Comparison of ENCODE assay signal across 12 cellular contexts in the genomic region with DNA sequence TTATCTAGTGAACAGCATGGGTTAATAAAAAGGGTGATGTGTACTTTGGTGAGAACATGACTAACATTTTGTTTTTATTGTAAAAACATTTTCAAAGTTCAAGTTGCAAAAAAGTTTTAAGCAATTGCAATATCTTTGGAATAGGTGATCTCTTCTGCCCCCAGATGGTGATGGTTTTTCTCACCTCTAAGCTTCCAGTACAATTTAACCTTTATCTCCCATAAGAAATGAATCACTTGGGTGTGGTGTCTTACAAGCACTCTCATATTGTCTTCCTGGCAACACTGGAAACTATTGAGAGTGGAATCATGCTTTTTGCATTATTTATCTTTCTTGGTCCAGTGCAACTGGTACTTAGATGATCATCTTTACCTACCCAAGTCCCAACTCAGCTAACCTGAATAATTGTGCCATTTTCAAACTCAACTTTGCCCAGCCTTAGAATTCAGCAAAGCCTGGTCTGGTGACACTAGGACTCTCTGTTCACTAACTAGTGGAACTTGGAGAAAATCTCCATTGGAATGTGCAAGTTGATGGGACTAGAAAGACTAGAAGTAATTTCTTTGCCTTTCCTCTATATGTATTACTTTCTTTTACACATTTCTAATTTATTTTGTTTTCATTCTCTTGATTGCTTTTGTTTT.
DNase-seq lines count a peak whose midpoint lies in the region; FAIRE-seq and TF ChIP-seq lines count a peak whose summit lies in the region.
"Had no signal": no experiment of that assay in that cellular context is flagged by ENCODE, and none has a peak within 500 bp of the region (broad histone marks: within the 10 kb centered on the region; RNA-seq: fewer than 3 reads in every experiment).

No MANE protein-coding gene starts in this region.

- POLR2A ChIA-PET in MCF 10A (lab: Yijun Ruan, JAX) (interaction anchor here (0.6 to 1.2 kb wide), 4 partner anchors 289 to 1410 kb away, joined by 3 to 4 read pairs (median 3); no protein-coding TSS in a partner anchor), Caco-2 (lab: Charles Lee) (no interaction called here)

- peak; percentile 41 for TF ChIP-seq CTCF in MCF 10A (IDR thresholded peaks at IDR 0.05; ENCODE audit: unreplicated experiment)
- no peak for TF ChIP-seq CTCF in breast epithelium (IDR thresholded peaks at IDR 0.05)
- peak; percentile 46 for TF ChIP-seq CTCF in fibroblast of mammary gland (conservative IDR thresholded peaks at IDR 0.05; ENCODE audit: control insufficient read depth, insufficient read depth, low read depth, low read length)
- TF ChIP-seq CTCF in Caco-2 (IDR thresholded peaks at IDR 0.05; ENCODE audit: insufficient read depth in 1 of 2, low read depth in 1 of 2, low read length in 1 of 2, severe bottlenecking in 1 of 2, unreplicated experiment in 1 of 2): peak in 1 of 2 experiments; percentile 9

- H3K4me1 Mint-ChIP-seq in MCF 10A (ENCODE audit: insufficient read depth, unreplicated experiment) (peaks cover 20% of the 10 kb centered on the region), Caco-2 (ENCODE audit: low read depth, unreplicated experiment) (no peaks in the 10 kb centered on the region)
- H3K4me1 Mint-ChIP-seq: CD8-positive, alpha-beta memory T cell had no signal

- H3K9me3 Mint-ChIP-seq in MCF 10A (ENCODE audit: unreplicated experiment) (peaks cover 7% of the 10 kb centered on the region), Caco-2 (ENCODE audit: unreplicated experiment) (no peaks in the 10 kb centered on the region)
- H3K9me3 Mint-ChIP-seq: CD8-positive, alpha-beta memory T cell had no signal

- H3K4me3 Mint-ChIP-seq in MCF 10A (ENCODE audit: unreplicated experiment) (no peak overlapping the region), Caco-2 (ENCODE audit: unreplicated experiment) (no peak overlapping the region)
- H3K4me3 Mint-ChIP-seq: CD8-positive, alpha-beta memory T cell had no signal

- no peaks in the 10 kb centered on the region for H3K4me1 ChIP-seq in breast epithelium
- no peaks in the 10 kb centered on the region for H3K4me1 ChIP-seq in Caco-2

- DNase-seq in MCF 10A (ENCODE audit: unreplicated experiment) (peak; percentile 72), breast epithelium (ENCODE audit: low spot score in 2 of 2) (no peak), RCC 7860 (ENCODE audit: low spot score) (peak; percentile 50), fibroblast of mammary gland (ENCODE audit: low read depth) (peak; percentile 92), stromal cell of bone marrow (ENCODE audit: low read depth) (peak; percentile 74), DMS79 (lab: John Stamatoyannopoulos, UW) (no peak), Caco-2 (no peak), middle frontal gyrus (ENCODE audit: extremely low spot score, low spot score) (no peak)
- DNase-seq: activated effector memory CD4-positive, alpha-beta T cell treated with anti-CD3 and anti-CD28 coated beads, Interleukin-2, amount 50 U/mL, for 16 hours; CD8-positive, alpha-beta memory T cell; NCI-H774 had no signal

- BruUV-seq in MCF 10A (replicated peaks; lab: Mats Ljungman, UMichigan): no TSS peak
- no TSS peak for BruUV-seq in Caco-2 (replicated peaks; lab: Mats Ljungman, UMichigan)

- H3K4me3 ChIP-seq in breast epithelium (no peak overlapping the region), fibroblast of mammary gland (ENCODE audit: control insufficient read depth, low read depth, low read length) (no peak overlapping the region), Caco-2 (ENCODE audit: low read depth, low read length) (no peak overlapping the region)

- CTCF ChIA-PET in MCF 10A (lab: Yijun Ruan, JAX): interaction anchor here (0.7 to 1.1 kb wide), 3 partner anchors 408 to 980 kb away, joined by 3 read pairs; no protein-coding TSS in a partner anchor
- CTCF ChIA-PET in Caco-2 (lab: Charles Lee): no interaction called here

- H3K27ac ChIP-seq in breast epithelium: no peak overlapping the region

- no peaks in the 10 kb centered on the region for H3K9me3 ChIP-seq in breast epithelium
- H3K9me3 ChIP-seq in Caco-2: no peaks in the 10 kb centered on the region

- intact Hi-C loops in MCF 10A (cut with micrococcal nuclease): loop anchor here (1.0 to 10.0 kb wide), 6 partner anchors 268 to 1972 kb away; no protein-coding TSS in a partner anchor
- intact Hi-C loops in breast epithelium (cut with DNase I; ENCODE audit: low total_unique reads): no loop called here
- intact Hi-C loops in Caco-2 (cut with micrococcal nuclease; ENCODE audit: unreplicated experiment): no loop called here

- peak overlapping the region; percentile 91 for H3K27ac Mint-ChIP-seq in MCF 10A (ENCODE audit: low read depth, unreplicated experiment)
- H3K27ac Mint-ChIP-seq in Caco-2 (ENCODE audit: unreplicated experiment): no peak overlapping the region
- H3K27ac Mint-ChIP-seq: CD8-positive, alpha-beta memory T cell had no signal

- no peak for TF ChIP-seq POLR2A in breast epithelium (IDR thresholded peaks at IDR 0.05)

- H3K36me3 Mint-ChIP-seq in MCF 10A (ENCODE audit: insufficient read depth, unreplicated experiment) (no peaks in the 10 kb centered on the region), Caco-2 (ENCODE audit: insufficient read depth, unreplicated experiment) (no peaks in the 10 kb centered on the region)
- H3K36me3 Mint-ChIP-seq: CD8-positive, alpha-beta memory T cell had no signal

- no peaks in the 10 kb centered on the region for H3K27me3 Mint-ChIP-seq in MCF 10A (ENCODE audit: insufficient read depth, unreplicated experiment)
- H3K27me3 Mint-ChIP-seq in Caco-2 (ENCODE audit: insufficient read depth, unreplicated experiment): peaks cover 3% of the 10 kb centered on the region
- H3K27me3 Mint-ChIP-seq: CD8-positive, alpha-beta memory T cell had no signal

- H3K36me3 ChIP-seq in breast epithelium (no peaks in the 10 kb centered on the region), Caco-2 (ENCODE audit: control insufficient read depth, insufficient read depth, low read length) (no peaks in the 10 kb centered on the region)

- H3K27me3 ChIP-seq in breast epithelium (no peaks in the 10 kb centered on the region), Caco-2 (replicated peaks; ENCODE audit: control insufficient read depth, insufficient read depth, low read length) (no peaks in the 10 kb centered on the region)

- peak; percentile 62 for FAIRE-seq in RCC 7860 (lab: Jason Lieb, UNC)
- FAIRE-seq: islet of Langerhans had no signal

Comparison
In these comparisons a context has a peak if more than half of its experiments do, and no peak if none do; other contexts are left out.
1. DNase-seq: peak in MCF 10A (single experiment), RCC 7860 (single experiment), fibroblast of mammary gland (single experiment) and stromal cell of bone marrow (single experiment); none in breast epithelium (0 of 2), DMS79 (single experiment), Caco-2 (0 of 2) and middle frontal gyrus (single experiment).
2. CTCF ChIP-seq: peak in MCF 10A (single experiment) and fibroblast of mammary gland (single experiment); none in breast epithelium (0 of 3).